In the genomic region with DNA sequence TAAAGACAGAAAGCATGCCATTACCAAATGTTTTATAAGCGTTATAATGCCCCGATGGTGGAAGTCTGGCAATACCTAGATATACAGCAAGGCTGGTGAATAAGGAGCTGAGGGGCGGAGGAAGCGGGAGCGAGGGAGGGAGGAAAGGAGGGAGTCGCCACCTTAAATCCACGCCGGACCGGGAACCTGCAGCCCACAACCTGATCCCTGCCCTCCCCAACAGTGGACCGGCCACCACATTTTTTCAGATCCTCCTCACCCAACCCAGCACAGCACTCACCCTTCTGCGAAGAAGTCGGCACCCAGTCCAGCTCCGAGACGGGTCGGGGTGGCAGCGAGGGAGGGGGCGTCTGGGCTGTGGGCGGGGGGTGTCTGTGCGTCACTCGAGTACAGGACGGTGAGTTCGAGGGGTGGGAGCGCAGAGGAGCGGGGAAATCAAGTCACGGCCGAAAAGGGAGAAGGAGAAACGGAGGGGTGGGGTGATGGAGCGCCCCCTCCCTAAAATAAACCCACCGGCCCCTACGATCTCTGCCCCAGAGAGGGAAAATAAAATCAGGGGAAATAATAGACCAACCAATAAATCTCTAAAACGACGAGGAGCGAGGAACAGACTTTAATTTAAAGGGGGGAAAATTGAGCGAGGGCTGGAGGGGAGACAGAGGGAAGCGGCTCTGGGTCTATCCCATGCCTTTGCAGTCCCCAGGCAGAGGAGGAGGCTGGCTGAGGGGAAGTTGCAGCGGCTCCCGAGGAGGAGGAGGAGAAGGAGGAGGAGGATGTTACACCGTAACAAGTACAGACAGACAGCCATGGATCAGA, we compare ENCODE assay signal across 8 cellular contexts.
A peak's percentile ranks its signal among the peaks of the same experiment; 100 is the strongest.
DNase-seq lines count a peak whose midpoint lies in the region; ATAC-seq, FAIRE-seq and TF ChIP-seq lines count a peak whose summit lies in the region.

No MANE protein-coding gene starts in this region.

- H3K4me1 ChIP-seq in ES-I3 (ENCODE audit: insufficient read depth, low read length) (no peaks in the 10 kb centered on the region), esophagus (ENCODE audit: control insufficient read depth in 2 of 2, insufficient read depth in 2 of 2, low read length in 1 of 2) (no peaks in the 10 kb centered on the region), mucosa of descending colon (ENCODE audit: low read depth) (peaks cover 5% of the 10 kb centered on the region)

- peak overlapping the region; percentile 93 for H3K9ac ChIP-seq in ES-I3 (ENCODE audit: low read depth, low read length)

- no peaks in the 10 kb centered on the region for H3K36me3 ChIP-seq in ES-I3 (ENCODE audit: insufficient read depth, low read length)
- H3K36me3 ChIP-seq in esophagus (ENCODE audit: control insufficient read depth in 2 of 2, insufficient read depth in 2 of 2, low read length in 1 of 2) = no peaks in the 10 kb centered on the region
- peaks cover 4% of the 10 kb centered on the region for H3K36me3 ChIP-seq in mucosa of descending colon (ENCODE audit: low read depth)

- H3K4me3 ChIP-seq in esophagus (ENCODE audit: low read depth in 1 of 2, low read length in 2 of 2) = peak overlapping the region; percentile 68 to 91
- H3K4me3 ChIP-seq in mucosa of descending colon = peak overlapping the region; percentile 57

- no peaks in the 10 kb centered on the region for H3K9me3 Mint-ChIP-seq in activated T-cell treated with anti-CD3 and anti-CD28 coated beads, Interleukin-2, amount 50 U/mL, for 4 hours

- peaks cover 22% of the 10 kb centered on the region for H3K4me1 Mint-ChIP-seq in activated T-cell treated with anti-CD3 and anti-CD28 coated beads, Interleukin-2, amount 50 U/mL, for 4 hours (ENCODE audit: low read depth)

- TF ChIP-seq CTCF in mucosa of descending colon (IDR thresholded peaks at IDR 0.05) = no peak
- TF ChIP-seq CTCF in D721Med (IDR thresholded peaks at IDR 0.05; ENCODE audit: insufficient read depth, missing control alignments) = no peak

- intact Hi-C loops in mucosa of descending colon (cut with DNase I, micrococcal nuclease) = loop anchor here (5.0 to 10.0 kb wide), 3 partner anchors 95 to 115 kb away; a partner anchor contains a TSS

- H3K27ac ChIP-seq in esophagus (ENCODE audit: low read depth in 2 of 2, low read length in 1 of 2) = peak overlapping the region; percentile 97 to 99

- no peaks in the 10 kb centered on the region for H3K9me3 ChIP-seq in ES-I3 (ENCODE audit: control insufficient read depth, insufficient read depth, low read length)
- no peaks in the 10 kb centered on the region for H3K9me3 ChIP-seq in esophagus (ENCODE audit: control insufficient read depth in 2 of 2, insufficient read depth in 1 of 2, low read depth in 1 of 2, low read length in 1 of 2)
- no peaks in the 10 kb centered on the region for H3K9me3 ChIP-seq in mucosa of descending colon

- no peaks in the 10 kb centered on the region for H3K27me3 ChIP-seq in esophagus (ENCODE audit: control insufficient read depth in 1 of 2, insufficient read depth in 2 of 2, low read length in 2 of 2)

- ATAC-seq in activated T-cell treated with anti-CD3 and anti-CD28 coated beads, Interleukin-2, amount 50 U/mL, for 4 hours = no peak
- no peak for ATAC-seq in mucosa of descending colon

- no peaks in the 10 kb centered on the region for H3K36me3 Mint-ChIP-seq in activated T-cell treated with anti-CD3 and anti-CD28 coated beads, Interleukin-2, amount 50 U/mL, for 4 hours (ENCODE audit: insufficient read depth)

- WGBS in esophagus, 2 donors = 1% methylated on average over 38 of the region's 38 CpGs

- FAIRE-seq in D721Med (lab: Jason Lieb, UNC) = no peak

- no peaks in the 10 kb centered on the region for H3K27me3 Mint-ChIP-seq in activated T-cell treated with anti-CD3 and anti-CD28 coated beads, Interleukin-2, amount 50 U/mL, for 4 hours (ENCODE audit: low read depth)

- DNase-seq in NCI-H2171 treated with DMSO at 0.1 percent for 48 hours (lab: John Stamatoyannopoulos, UW) = peak; percentile 34
- DNase-seq in activated T-cell treated with anti-CD3 and anti-CD28 coated beads, Interleukin-2, amount 50 U/mL, for 4 hours = peak; percentile 39
- peak; percentile 68 to 80 (median 71) for DNase-seq in mucosa of descending colon
- DNase-seq in stimulated activated naive CD4-positive, alpha-beta T cell treated with Interleukin-2 at 50 U/mL for 16 hours (lab: John Stamatoyannopoulos, UW) = peak; percentile 21
- no peak for DNase-seq in NCI-H774 (lab: John Stamatoyannopoulos, UW)
- no peak for DNase-seq in D721Med (ENCODE audit: insufficient read length, low spot score)

- peak overlapping the region; percentile 93 for H3K4me3 Mint-ChIP-seq in activated T-cell treated with anti-CD3 and anti-CD28 coated beads, Interleukin-2, amount 50 U/mL, for 4 hours

Comparison
In these comparisons a context has a peak if more than half of its experiments do, and no peak if none do; other contexts are left out.
1. DNase-seq: peak in NCI-H2171 treated with DMSO at 0.1 percent for 48 hours (single experiment), activated T-cell treated with anti-CD3 and anti-CD28 coated beads, Interleukin-2, amount 50 U/mL, for 4 hours (single experiment), mucosa of descending colon (3 of 3) and stimulated activated naive CD4-positive, alpha-beta T cell treated with Interleukin-2 at 50 U/mL for 16 hours (single experiment); none in NCI-H774 (single experiment) and D721Med (single experiment).